Comparison of ENCODE assay signal across 9 cellular contexts in genomic region chr20:32017711-32018251, GRCh38. TPM values are rescaled to one million over a fixed set of nuclear protein-coding genes. Genes with fewer than 3 reads are reported as not detected.
DNase-seq lines count a peak whose midpoint lies in the region; ATAC-seq and TF ChIP-seq lines count a peak whose summit lies in the region.
"Had no signal": no experiment of that assay in that cellular context is flagged by ENCODE, and none has a peak within 500 bp of the region (broad histone marks: within the 10 kb centered on the region; RNA-seq: fewer than 3 reads in every experiment).

No MANE protein-coding gene starts in this region.

- H3K4me3 ChIP-seq in epithelial cell of esophagus (ENCODE audit: low read length), result no peak overlapping the region

- TF ChIP-seq CTCF in activated B cell treated with CpG ODN at 0.5 μM for 24 hours (IDR thresholded peaks at IDR 0.05), result no peak
- peak; percentile 47 for TF ChIP-seq CTCF in epithelial cell of esophagus (IDR thresholded peaks at IDR 0.05; ENCODE audit: insufficient read depth, low read depth, low read length, missing control alignments)

- ATAC-seq in activated B cell treated with CpG ODN at 0.5 μM for 24 hours (ENCODE audit: low read depth), result peak; percentile 68
- ATAC-seq in HG02588 (IDR thresholded peaks at IDR 0.05; ENCODE audit: unreplicated experiment), result no peak
- ATAC-seq in HG03159 (IDR thresholded peaks at IDR 0.05; ENCODE audit: unreplicated experiment), result no peak
- no peak for ATAC-seq in HG02973 (IDR thresholded peaks at IDR 0.05; ENCODE audit: unreplicated experiment)

- H3K36me3 Mint-ChIP-seq in activated B cell treated with CpG ODN at 0.5 μM for 24 hours (ENCODE audit: low read depth), result no peaks in the 10 kb centered on the region

- intact Hi-C loops in activated B cell treated with CpG ODN at 0.5 μM for 24 hours (cut with micrococcal nuclease), result loop anchor here (1.0 to 2.0 kb wide), 2 partner anchors 14 to 157 kb away; no protein-coding TSS in a partner anchor

- DNase-seq in NCI-H187 (lab: John Stamatoyannopoulos, UW) (peak; percentile 74 to 91), activated B cell treated with CpG ODN at 0.5 μM for 24 hours (peak; percentile 31), epithelial cell of esophagus (ENCODE audit: low read depth) (peak; percentile 71)
- peak; percentile 17 to 28 for DNase-seq in stimulated activated CD4-positive, alpha-beta T cell treated with anti-CD3 and anti-CD28 coated beads, Interleukin-1b, Interleukin-23, amount 100 ng/mL, for 4 hours (ENCODE audit: low read depth in 2 of 2)

- H3K27ac Mint-ChIP-seq in activated B cell treated with CpG ODN at 0.5 μM for 24 hours, result no peak overlapping the region

- H3K4me1 Mint-ChIP-seq in activated B cell treated with CpG ODN at 0.5 μM for 24 hours, result peaks cover 23% of the 10 kb centered on the region

- peak overlapping the region; percentile 85 for H3K4me3 Mint-ChIP-seq in activated B cell treated with CpG ODN at 0.5 μM for 24 hours

- H3K4me1 ChIP-seq in ES-I3 (ENCODE audit: insufficient read depth, low read length), result peaks cover 12% of the 10 kb centered on the region

- no peaks in the 10 kb centered on the region for H3K36me3 ChIP-seq in ES-I3 (ENCODE audit: insufficient read depth, low read length)
- H3K36me3 ChIP-seq: HAP-1 had no signal

- POLR2A ChIA-PET in activated B cell treated with CpG ODN at 0.5 μM for 24 hours (lab: Charles Lee), result interaction anchor here (0.9 kb wide), 1 partner anchor 34 kb away, joined by 3 read pairs; the partner anchor contains the start of gene HCK

- CTCF ChIA-PET in activated B cell treated with CpG ODN at 0.5 μM for 24 hours (lab: Charles Lee), result interaction anchor here (1.3 to 2.0 kb wide), 3 partner anchors 14 to 165 kb away, joined by 7 to 13 read pairs (median 9); no protein-coding TSS in a partner anchor

- H3K9me3 ChIP-seq in ES-I3 (ENCODE audit: control insufficient read depth, insufficient read depth, low read length), result no peaks in the 10 kb centered on the region
- H3K9me3 ChIP-seq: HAP-1 had no signal

- no peaks in the 10 kb centered on the region for H3K9me3 Mint-ChIP-seq in activated B cell treated with CpG ODN at 0.5 μM for 24 hours

- H3K9ac ChIP-seq in ES-I3 (ENCODE audit: low read depth, low read length), result peak overlapping the region; percentile 4; the same call in 1 of the 2 replicates

- H3K27me3 Mint-ChIP-seq in activated B cell treated with CpG ODN at 0.5 μM for 24 hours, result peaks cover 52% of the 10 kb centered on the region

RNA-seq across cellular contexts. Expression of gene CCM2L, which starts 7.5 kb away (rescaled TPM):
- 0.11 and 0.20 TPM in 2 replicates for total RNA-seq in activated B cell treated with CpG ODN at 0.5 μM for 24 hours

RNA-seq across cellular contexts. Expression of gene HCK, which starts 34.3 kb away (rescaled TPM):
- 183 TPM in 2 replicates for total RNA-seq in activated B cell treated with CpG ODN at 0.5 μM for 24 hours

RNA-seq across cellular contexts. Expression of gene XKR7, which starts 49.8 kb away (rescaled TPM):
- 0.04 and 0.12 TPM in 2 replicates for total RNA-seq in activated B cell treated with CpG ODN at 0.5 μM for 24 hours

Comparison
In these comparisons a context has a peak if more than half of its experiments do, and no peak if none do; other contexts are left out.
1. DNase-seq: peak in every context shown above with its lines; median percentile 82 in NCI-H187; 71 in epithelial cell of esophagus; 31 in activated B cell treated with CpG ODN at 0.5 μM for 24 hours; 22 in stimulated activated CD4-positive, alpha-beta T cell treated with anti-CD3 and anti-CD28 coated beads, Interleukin-1b, Interleukin-23, amount 100 ng/mL, for 4 hours.